In the genomic region with DNA sequence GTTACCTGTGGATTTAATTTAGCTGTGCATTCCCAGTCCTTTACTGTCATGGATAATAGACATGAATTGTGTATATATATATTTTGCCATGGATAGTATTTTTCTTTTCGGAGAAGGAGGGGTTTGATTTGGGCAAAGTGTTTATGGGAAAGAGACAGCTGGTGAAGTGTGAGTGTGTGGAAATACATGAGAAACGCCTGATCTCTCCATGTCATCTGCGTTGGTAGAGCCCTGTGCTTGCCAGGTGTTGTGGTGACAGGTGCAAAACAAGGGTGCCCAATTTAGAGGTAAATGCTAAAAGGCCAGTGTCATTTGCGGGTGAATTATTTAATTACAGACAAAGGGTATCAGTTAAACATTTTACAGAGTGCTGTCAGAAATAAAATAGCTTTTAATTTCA, we compare ENCODE assay signal across 19 cellular contexts.
"Had no signal": no experiment of that assay in that cellular context is flagged by ENCODE, and none has a peak within 500 bp of the region (broad histone marks: within the 10 kb centered on the region; RNA-seq: fewer than 3 reads in every experiment).

No MANE protein-coding gene starts in this region.

- H3K4me1 ChIP-seq: left lung had no signal

- H3K9me3 ChIP-seq: gastrocnemius medialis, left lung had no signal

- H3K27ac ChIP-seq: gastrocnemius medialis, left lung had no signal

- DNase-seq: activated CD4-positive, alpha-beta memory T cell treated with anti-CD3 and anti-CD28 coated beads, Interleukin-2, amount 10 ng/mL, durations not matched to agents 7 days and 5 days; activated CD4-positive, alpha-beta T cell treated with anti-CD3 and anti-CD28 coated beads for 48 hours; activated CD4-positive, CD25-positive, alpha-beta regulatory T cell; activated CD8-positive, alpha-beta memory T cell treated with anti-CD3 and anti-CD28 coated beads, Interleukin-2, amount 10 ng/mL, durations not matched to agents 7 days and 5 days; activated naive CD4-positive, alpha-beta T cell treated with anti-CD3 and anti-CD28 coated beads for 36 hours; activated naive CD8-positive, alpha-beta T cell treated with anti-CD3 and anti-CD28 coated beads, Interleukin-2, amount 50 U/mL, for 24 hours; activated T-cell treated with anti-CD3 and anti-CD28 coated beads, Interleukin-2, amount 50 U/mL, for 4 hours; aorta; cerebellar nuclear complex; cortex of kidney; gastrocnemius medialis; head of caudate nucleus; kidney; left lung; nucleus accumbens; posterior cingulate gyrus; retina; stimulated activated naive B cell treated with anti-CD40 and anti-IgM and Interleukin-4, amounts not matched to agents 10 μg/mL and 1 μg/mL and 100 μg/mL, for 72 hours; T-helper 9 cell had no signal

- H3K4me3 ChIP-seq: gastrocnemius medialis, left lung had no signal

- H3K27me3 ChIP-seq: gastrocnemius medialis, left lung had no signal
